ENCODE assay signal across 2 cellular contexts in the genomic region with DNA sequence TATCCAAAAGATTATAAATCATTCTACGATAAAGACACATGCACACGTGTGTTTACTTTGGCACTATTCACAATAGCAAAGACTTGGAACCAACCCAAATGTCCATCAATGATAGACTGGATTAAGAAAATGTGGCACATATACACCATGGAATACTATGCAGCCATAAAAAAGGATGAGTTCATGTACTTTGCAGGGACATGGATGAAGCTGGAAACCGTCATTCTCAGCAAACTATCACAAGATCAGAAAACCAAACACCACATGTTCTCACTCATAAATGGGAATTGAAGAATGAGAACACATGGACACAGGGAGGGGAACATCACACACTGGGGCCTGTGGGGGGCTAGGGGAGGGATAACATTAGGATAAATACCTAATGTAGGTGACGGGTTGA. TPM values are rescaled to one million over a fixed set of nuclear protein-coding genes. Genes with fewer than 3 reads are reported as not detected.
"Had no signal": no experiment of that assay in that cellular context is flagged by ENCODE, and none has a peak within 500 bp of the region (broad histone marks: within the 10 kb centered on the region; RNA-seq: fewer than 3 reads in every experiment).

No MANE protein-coding gene starts in this region.

RNA-seq across cellular contexts. Expression of a gene that starts 34.5 kb away (rescaled TPM):
- total RNA-seq: HepG2 had no signal
- polyA plus RNA-seq: HepG2, IgD-negative memory B cell had no signal
